11 cellular contexts compared by ENCODE assay signal in the genomic region with DNA sequence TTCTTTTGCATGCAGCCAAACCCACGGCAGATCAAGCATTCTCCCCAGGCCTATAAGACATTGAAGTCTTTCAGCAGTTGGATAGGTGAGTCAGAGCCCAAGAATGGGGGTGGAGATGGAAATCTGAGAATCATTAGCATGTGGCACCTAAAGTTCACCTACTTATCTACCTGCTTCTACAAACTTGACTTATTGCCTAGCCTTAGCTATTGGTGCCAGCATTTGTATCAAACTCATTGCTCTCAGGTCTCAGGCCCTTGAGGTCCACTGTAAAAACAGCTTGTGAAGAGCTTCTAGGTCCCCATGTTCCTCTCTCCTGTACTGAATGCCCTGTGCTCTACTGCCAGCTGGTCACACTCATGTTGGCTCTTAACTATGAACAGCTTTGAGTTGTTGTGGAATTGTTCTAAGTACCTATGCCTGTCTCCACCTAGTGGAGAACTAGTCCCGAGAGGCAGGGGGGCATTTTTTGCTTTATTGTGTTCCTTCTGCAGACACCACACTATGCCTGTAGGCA.
DNase-seq lines count a peak whose midpoint lies in the region; ATAC-seq and TF ChIP-seq lines count a peak whose summit lies in the region.
"Had no signal": no experiment of that assay in that cellular context is flagged by ENCODE, and none has a peak within 500 bp of the region (broad histone marks: within the 10 kb centered on the region; RNA-seq: fewer than 3 reads in every experiment).

No MANE protein-coding gene starts in this region.

- H3K4me1 Mint-ChIP-seq in activated CD8-positive, alpha-beta T cell treated with anti-CD3 and anti-CD28 coated beads, Interleukin-2, amount 10 ng/mL, durations not matched to agents 7 days and 5 days (ENCODE audit: low read depth) = no peaks in the 10 kb centered on the region

- H3K36me3 Mint-ChIP-seq in activated CD8-positive, alpha-beta T cell treated with anti-CD3 and anti-CD28 coated beads, Interleukin-2, amount 10 ng/mL, durations not matched to agents 7 days and 5 days (ENCODE audit: low read depth) = no peaks in the 10 kb centered on the region

- DNase-seq in ELR (ENCODE audit: low read depth) = peak; percentile 32
- DNase-seq in SW 1271 (lab: John Stamatoyannopoulos, UW) = peak; percentile 11 to 19
- no peak for DNase-seq in lower lobe of right lung
- no peak for DNase-seq in stimulated activated CD4-positive, alpha-beta T cell treated with anti-CD3 and anti-CD28 coated beads, Interleukin-15, amount 100 ng/mL, for 24 hours
- DNase-seq in activated CD8-positive, alpha-beta T cell treated with anti-CD3 and anti-CD28 coated beads, Interleukin-2, amount 10 ng/mL, durations not matched to agents 7 days and 5 days = no peak
- DNase-seq: NCI-H2081 had no signal

- H3K27me3 ChIP-seq in lower lobe of right lung (ENCODE audit: low read depth) = no peaks in the 10 kb centered on the region

- TF ChIP-seq CTCF in lower lobe of right lung (IDR thresholded peaks at IDR 0.05) = peak; percentile 20

- H3K27me3 Mint-ChIP-seq in activated CD8-positive, alpha-beta T cell treated with anti-CD3 and anti-CD28 coated beads, Interleukin-2, amount 10 ng/mL, durations not matched to agents 7 days and 5 days (ENCODE audit: low read depth) = peaks cover 5% of the 10 kb centered on the region

- no peak overlapping the region for H3K4me3 Mint-ChIP-seq in activated CD8-positive, alpha-beta T cell treated with anti-CD3 and anti-CD28 coated beads, Interleukin-2, amount 10 ng/mL, durations not matched to agents 7 days and 5 days
- H3K4me3 Mint-ChIP-seq: stimulated activated naive CD8-positive, alpha-beta T cell treated with anti-CD3 and anti-CD28 coated beads, Interleukin-15, Interleukin-2, amounts not matched to agents 100 ng/mL and 50 ng/mL, for 24 hours had no signal

- H3K27ac Mint-ChIP-seq in activated CD8-positive, alpha-beta T cell treated with anti-CD3 and anti-CD28 coated beads, Interleukin-2, amount 10 ng/mL, durations not matched to agents 7 days and 5 days = no peak overlapping the region
- H3K27ac Mint-ChIP-seq: stimulated activated naive CD8-positive, alpha-beta T cell treated with anti-CD3 and anti-CD28 coated beads, Interleukin-15, Interleukin-2, amounts not matched to agents 100 ng/mL and 50 ng/mL, for 24 hours had no signal

- no peaks in the 10 kb centered on the region for H3K9me3 Mint-ChIP-seq in activated CD8-positive, alpha-beta T cell treated with anti-CD3 and anti-CD28 coated beads, Interleukin-2, amount 10 ng/mL, durations not matched to agents 7 days and 5 days (ENCODE audit: insufficient read depth)
- H3K9me3 Mint-ChIP-seq: stimulated activated naive CD8-positive, alpha-beta T cell treated with anti-CD3 and anti-CD28 coated beads, Interleukin-15, Interleukin-2, amounts not matched to agents 100 ng/mL and 50 ng/mL, for 24 hours had no signal

- no peaks in the 10 kb centered on the region for H3K9me3 ChIP-seq in lower lobe of right lung

- POLR2A ChIA-PET in activated CD8-positive, alpha-beta T cell treated with anti-CD3 and anti-CD28 coated beads, Interleukin-2, amount 10 ng/mL, durations not matched to agents 7 days and 5 days (lab: Charles Lee) = no interaction called here

- no peak overlapping the region for H3K4me3 ChIP-seq in lower lobe of right lung

- H3K27ac ChIP-seq in lower lobe of right lung = no peak overlapping the region
- H3K27ac ChIP-seq: parathyroid adenoma had no signal

- ATAC-seq in HG03103 (IDR thresholded peaks at IDR 0.05; ENCODE audit: low read depth, unreplicated experiment) = peak; percentile 67
- ATAC-seq in lower lobe of right lung = peak; percentile 59 to 76
- no peak for ATAC-seq in GM21515 (IDR thresholded peaks at IDR 0.05; ENCODE audit: unreplicated experiment)
- no peak for ATAC-seq in activated CD8-positive, alpha-beta T cell treated with anti-CD3 and anti-CD28 coated beads, Interleukin-2, amount 10 ng/mL, durations not matched to agents 7 days and 5 days
- no peak for ATAC-seq in GM18517 (IDR thresholded peaks at IDR 0.05; ENCODE audit: unreplicated experiment)

- intact Hi-C loops in lower lobe of right lung (cut with DNase I) = no loop called here

- no peaks in the 10 kb centered on the region for H3K36me3 ChIP-seq in lower lobe of right lung

- CTCF ChIA-PET in activated CD8-positive, alpha-beta T cell treated with anti-CD3 and anti-CD28 coated beads, Interleukin-2, amount 10 ng/mL, durations not matched to agents 7 days and 5 days (lab: Charles Lee) = interaction anchor here (0.9 kb wide), 1 partner anchor 71 kb away, joined by 3 read pairs; no protein-coding TSS in a partner anchor

- no peaks in the 10 kb centered on the region for H3K4me1 ChIP-seq in lower lobe of right lung
- H3K4me1 ChIP-seq: parathyroid adenoma had no signal

Comparison
In these comparisons a context has a peak if more than half of its experiments do, and no peak if none do; other contexts are left out.
1. DNase-seq: peak in ELR (single experiment) and SW 1271 (2 of 2); none in lower lobe of right lung (single experiment), stimulated activated CD4-positive, alpha-beta T cell treated with anti-CD3 and anti-CD28 coated beads, Interleukin-15, amount 100 ng/mL, for 24 hours (single experiment) and activated CD8-positive, alpha-beta T cell treated with anti-CD3 and anti-CD28 coated beads, Interleukin-2, amount 10 ng/mL, durations not matched to agents 7 days and 5 days (single experiment).
2. ATAC-seq: peak in HG03103 (single experiment) and lower lobe of right lung (2 of 2); none in GM21515 (single experiment), activated CD8-positive, alpha-beta T cell treated with anti-CD3 and anti-CD28 coated beads, Interleukin-2, amount 10 ng/mL, durations not matched to agents 7 days and 5 days (single experiment) and GM18517 (single experiment).